Comparison of ENCODE assay signal across 19 cellular contexts in the genomic region with DNA sequence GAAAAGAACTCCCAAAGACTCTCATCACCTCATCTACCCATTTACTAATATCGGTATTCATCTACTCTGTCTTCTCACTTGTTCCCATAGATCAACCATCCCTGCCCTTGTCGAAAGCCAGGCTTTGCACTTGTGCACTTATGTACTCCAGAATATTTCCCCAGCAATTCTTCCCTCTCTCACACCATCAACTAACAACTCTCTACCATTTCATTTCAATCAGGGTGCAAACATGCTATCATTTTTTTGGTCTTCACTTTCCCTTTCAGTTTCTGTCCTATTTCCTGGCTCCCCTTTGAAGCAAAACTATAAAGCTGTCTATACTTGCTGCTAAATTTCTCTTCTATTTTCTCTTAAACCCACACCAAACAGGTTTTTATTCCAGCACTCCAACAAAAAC. TPM values are rescaled to one million over a fixed set of nuclear protein-coding genes. Genes with fewer than 3 reads are reported as not detected.
DNase-seq lines count a peak whose midpoint lies in the region; ATAC-seq, FAIRE-seq and TF ChIP-seq lines count a peak whose summit lies in the region.
"Had no signal": no experiment of that assay in that cellular context is flagged by ENCODE, and none has a peak within 500 bp of the region (broad histone marks: within the 10 kb centered on the region; RNA-seq: fewer than 3 reads in every experiment).

No MANE protein-coding gene starts in this region.

- H3K9me3 ChIP-seq in DND-41 (ENCODE audit: insufficient read depth, low read length, severe bottlenecking) (no peaks in the 10 kb centered on the region), HepG2 (ENCODE audit: low read length) (no peaks in the 10 kb centered on the region)
- H3K9me3 ChIP-seq in naive thymus-derived CD4-positive, alpha-beta T cell (ENCODE audit: control insufficient read depth in 2 of 3, low read length in 3 of 3): no peaks in the 10 kb centered on the region
- H3K9me3 ChIP-seq: Peyer's patch had no signal

- no peak for TF ChIP-seq POLR2A in HepG2 (IDR thresholded peaks at IDR 0.05; ENCODE audit: insufficient read depth in 1 of 2, low read depth in 2 of 2, low read length in 2 of 2)

- DNase-seq in activated CD4-positive, alpha-beta T cell treated with anti-CD3 and anti-CD28 coated beads for 36 hours: no peak
- DNase-seq in activated CD4-positive, alpha-beta T cell treated with anti-CD3 and anti-CD28 coated beads, Interleukin-2, amount 50 U/mL, for 48 hours: no peak
- DNase-seq in DND-41: peak; percentile 17
- no peak for DNase-seq in activated CD8-positive, alpha-beta T cell treated with anti-CD3 and anti-CD28 coated beads for 36 hours
- DNase-seq in naive thymus-derived CD4-positive, alpha-beta T cell: peak in 7 of 9 donors; percentile 24 to 49 (median 43)
- no peak for DNase-seq in NCI-H2171 (lab: John Stamatoyannopoulos, UW)
- DNase-seq in HepG2 (ENCODE audit: low spot score): no peak
- no peak for DNase-seq in GM13977 (ENCODE audit: low spot score)
- DNase-seq: GM23248, HCEC 1CT, KG1, NCI-H1417, NCI-H1930, NCI-H526, Peyer's patch had no signal

- FAIRE-seq in HepG2 (lab: Jason Lieb, UNC): no peak
- FAIRE-seq: G401.6 had no signal

- peak overlapping the region; percentile 65 for H3K27ac ChIP-seq in DND-41 (ENCODE audit: low read length)
- H3K27ac ChIP-seq in naive thymus-derived CD4-positive, alpha-beta T cell (ENCODE audit: low read depth, low read length): peak overlapping the region; percentile 52
- H3K27ac ChIP-seq in HepG2 (ENCODE audit: extremely low read length, insufficient read depth, low read length): no peak overlapping the region
- H3K27ac ChIP-seq: 22Rv1, GM23248, Peyer's patch had no signal

- H3K4me1 ChIP-seq in DND-41 (ENCODE audit: insufficient read depth, low read length) (peaks cover 21% of the 10 kb centered on the region), HepG2 (ENCODE audit: insufficient read depth, low read length) (peaks cover 20% of the 10 kb centered on the region)
- H3K4me1 ChIP-seq in naive thymus-derived CD4-positive, alpha-beta T cell (ENCODE audit: control insufficient read depth in 2 of 2, insufficient read depth in 2 of 2, low read length in 2 of 2): peaks cover 13 to 56% of the 10 kb centered on the region in 2 donors
- H3K4me1 ChIP-seq: Peyer's patch had no signal

- H3K27me3 ChIP-seq in DND-41 (ENCODE audit: insufficient read depth, low read length, poor library complexity) (no peaks in the 10 kb centered on the region), HepG2 (ENCODE audit: control insufficient read depth in 1 of 2, insufficient read depth in 2 of 2, low read length in 2 of 2) (no peaks in the 10 kb centered on the region)
- no peaks in the 10 kb centered on the region for H3K27me3 ChIP-seq in naive thymus-derived CD4-positive, alpha-beta T cell (ENCODE audit: control insufficient read depth in 2 of 2, insufficient read depth in 2 of 2, low read length in 2 of 2)
- H3K27me3 ChIP-seq: Peyer's patch had no signal

- H3K4me3 Mint-ChIP-seq in activated CD4-positive, alpha-beta T cell treated with anti-CD3 and anti-CD28 coated beads for 36 hours: no peak overlapping the region
- H3K4me3 Mint-ChIP-seq in activated CD8-positive, alpha-beta T cell treated with anti-CD3 and anti-CD28 coated beads for 36 hours: no peak overlapping the region
- no peak overlapping the region for H3K4me3 Mint-ChIP-seq in naive thymus-derived CD4-positive, alpha-beta T cell

- no peak for TF ChIP-seq RAD21 in HepG2 (CRISPR knock-in tag; IDR thresholded peaks at IDR 0.05)

- in situ Hi-C loops in HepG2 (cut with HindIII; ENCODE audit: extremely low pct_ligation_motif_present, low pct_unique_long_range_greater_than_20kb) (loop anchor here (10.0 kb wide), 1 partner anchor 298 kb away; no protein-coding TSS in a partner anchor), GM13977 (cut with MboI; ENCODE audit: low pct_unique_long_range_greater_than_20kb, low sequenced_read_pairs, unreplicated experiment) (no loop called here)

- WGBS in HepG2 (ENCODE audit: low lambda C conversion rate): 61% methylated on average over 2 of the region's 2 CpGs

- H3K4me2 ChIP-seq in DND-41 (ENCODE audit: insufficient read depth, low read length) (peak overlapping the region; percentile 55), HepG2 (ENCODE audit: low read depth, low read length) (no peak overlapping the region)

- H3K4me1 Mint-ChIP-seq in activated CD4-positive, alpha-beta T cell treated with anti-CD3 and anti-CD28 coated beads for 36 hours: peaks cover 15% of the 10 kb centered on the region
- peaks cover 27% of the 10 kb centered on the region for H3K4me1 Mint-ChIP-seq in activated CD8-positive, alpha-beta T cell treated with anti-CD3 and anti-CD28 coated beads for 36 hours (ENCODE audit: low read depth)
- H3K4me1 Mint-ChIP-seq in naive thymus-derived CD4-positive, alpha-beta T cell: peaks cover 10 to 27% (median 22%) of the 10 kb centered on the region in 7 donors

- no peaks in the 10 kb centered on the region for H3K36me3 ChIP-seq in DND-41 (ENCODE audit: insufficient read depth, low read length)
- H3K36me3 ChIP-seq in naive thymus-derived CD4-positive, alpha-beta T cell (ENCODE audit: control insufficient read depth in 2 of 3, insufficient read depth in 3 of 3, low read length in 3 of 3): no peaks in the 10 kb centered on the region
- no peaks in the 10 kb centered on the region for H3K36me3 ChIP-seq in HepG2 (replicated peaks in 1 of 2; ENCODE audit: control insufficient read depth in 1 of 2, insufficient read depth in 2 of 2, low read length in 2 of 2)
- H3K36me3 ChIP-seq: Peyer's patch had no signal

- H3K9ac ChIP-seq in DND-41 (ENCODE audit: low read depth, low read length) (peak overlapping the region; percentile 46), HepG2 (ENCODE audit: insufficient read depth, low read depth, low read length) (no peak overlapping the region)
- H3K9ac ChIP-seq: GM23248 had no signal

- peak overlapping the region; percentile 71 for H2AFZ ChIP-seq in DND-41 (ENCODE audit: low read depth, low read length)
- no peak overlapping the region for H2AFZ ChIP-seq in HepG2 (ENCODE audit: low read length)
- H2AFZ ChIP-seq: GM23248 had no signal

- no peak overlapping the region for H3K27ac Mint-ChIP-seq in activated CD4-positive, alpha-beta T cell treated with anti-CD3 and anti-CD28 coated beads for 36 hours
- no peak overlapping the region for H3K27ac Mint-ChIP-seq in activated CD8-positive, alpha-beta T cell treated with anti-CD3 and anti-CD28 coated beads for 36 hours
- H3K27ac Mint-ChIP-seq in naive thymus-derived CD4-positive, alpha-beta T cell: no peak overlapping the region

- H3K27me3 Mint-ChIP-seq in activated CD4-positive, alpha-beta T cell treated with anti-CD3 and anti-CD28 coated beads for 36 hours: no peaks in the 10 kb centered on the region
- no peaks in the 10 kb centered on the region for H3K27me3 Mint-ChIP-seq in activated CD8-positive, alpha-beta T cell treated with anti-CD3 and anti-CD28 coated beads for 36 hours
- no peaks in the 10 kb centered on the region for H3K27me3 Mint-ChIP-seq in naive thymus-derived CD4-positive, alpha-beta T cell

- TF ChIP-seq EP300 in HepG2 (IDR thresholded peaks at IDR 0.05; ENCODE audit: low read depth in 2 of 2, low read length in 2 of 2) (no peak), HepG2 (CRISPR knock-in tag; IDR thresholded peaks at IDR 0.05; ENCODE audit: borderline replicate concordance) (no peak)

- TF ChIP-seq CTCF in DND-41 (IDR thresholded peaks at IDR 0.05; ENCODE audit: borderline replicate concordance, extremely low read depth, low read length, poor library complexity, severe bottlenecking) (no peak), HepG2 (CRISPR knock-in tag; IDR thresholded peaks at IDR 0.05) (no peak), GM13977 (IDR thresholded peaks at IDR 0.05; ENCODE audit: extremely low read depth, insufficient read depth, missing control alignments) (no peak)
- no peak for TF ChIP-seq CTCF in activated CD8-positive, alpha-beta T cell treated with anti-CD3 and anti-CD28 coated beads for 36 hours (IDR thresholded peaks at IDR 0.05)

- CTCF ChIA-PET in activated CD4-positive, alpha-beta T cell treated with anti-CD3 and anti-CD28 coated beads for 36 hours (lab: Charles Lee): interaction anchor here (0.6 to 3.0 kb wide), 6 partner anchors 10 to 425 kb away, joined by 3 to 11 read pairs (median 5); no protein-coding TSS in a partner anchor
- CTCF ChIA-PET in activated CD8-positive, alpha-beta T cell treated with anti-CD3 and anti-CD28 coated beads for 36 hours (lab: Charles Lee): interaction anchor here (1.1 to 8.9 kb wide), 5 partner anchors 11 to 686 kb away, joined by 3 to 90 read pairs (median 40); a partner anchor contains a TSS
- CTCF ChIA-PET in naive thymus-derived CD4-positive, alpha-beta T cell (lab: Charles Lee): interaction anchor here (0.5 to 5.3 kb wide), 11 partner anchors 10 to 425 kb away, joined by 3 to 37 read pairs (median 5); no protein-coding TSS in a partner anchor
- CTCF ChIA-PET in HepG2 (lab: Yijun Ruan, JAX; ENCODE audit: low intra/inter-chr PET ratio, low total read pairs): no interaction called here

- H3K4me3 ChIP-seq in DND-41 (ENCODE audit: low read depth in 1 of 2, low read length in 2 of 2): peak overlapping the region in 1 of 2 experiments; percentile 43; a peak in 2 of 4 replicates
- H3K4me3 ChIP-seq in naive thymus-derived CD4-positive, alpha-beta T cell (ENCODE audit: low read length): peak overlapping the region; percentile 15
- H3K4me3 ChIP-seq in HepG2 (replicated peaks in 1 of 3; ENCODE audit: insufficient read depth in 1 of 3, low read depth in 2 of 3, low read length in 3 of 3): no peak overlapping the region
- H3K4me3 ChIP-seq: GM23248, Peyer's patch had no signal

- H3K79me2 ChIP-seq in DND-41 (ENCODE audit: insufficient read depth, low read length) (no peaks in the 10 kb centered on the region; the same call in 1 of the 2 replicates), HepG2 (ENCODE audit: insufficient read depth, low read length) (no peaks in the 10 kb centered on the region)

- POLR2A ChIA-PET in activated CD4-positive, alpha-beta T cell treated with anti-CD3 and anti-CD28 coated beads for 36 hours (lab: Charles Lee): interaction anchor here (0.7 kb wide), 1 partner anchor 69 kb away, joined by 3 read pairs; no protein-coding TSS in a partner anchor
- POLR2A ChIA-PET in activated CD8-positive, alpha-beta T cell treated with anti-CD3 and anti-CD28 coated beads for 36 hours (lab: Charles Lee): no interaction called here
- POLR2A ChIA-PET in naive thymus-derived CD4-positive, alpha-beta T cell (lab: Charles Lee): interaction anchor here (0.6 to 2.0 kb wide), 4 partner anchors 9 to 179 kb away, joined by 3 to 26 read pairs (median 4); a partner anchor contains a TSS
- POLR2A ChIA-PET in HepG2 (lab: Yijun Ruan, JAX): no interaction called here

- ATAC-seq in activated CD4-positive, alpha-beta T cell treated with anti-CD3 and anti-CD28 coated beads for 36 hours: peak; percentile 30
- ATAC-seq in DND-41 (ENCODE audit: insufficient read depth, low read depth): peak; percentile 82
- peak; percentile 54 for ATAC-seq in activated CD8-positive, alpha-beta T cell treated with anti-CD3 and anti-CD28 coated beads for 36 hours
- peak; percentile 39 for ATAC-seq in naive thymus-derived CD4-positive, alpha-beta T cell
- ATAC-seq in HepG2: no peak

- BruUV-seq in HepG2 (replicated peaks; lab: Mats Ljungman, UMichigan): no TSS peak

- H4K20me1 ChIP-seq in DND-41 (ENCODE audit: insufficient read depth, low read length): no peaks in the 10 kb centered on the region
- no peaks in the 10 kb centered on the region for H4K20me1 ChIP-seq in HepG2 (ENCODE audit: insufficient read depth, low read length)

- intact Hi-C loops in activated CD4-positive, alpha-beta T cell treated with anti-CD3 and anti-CD28 coated beads for 36 hours (cut with DNase I, micrococcal nuclease): loop anchor here (10.0 kb wide), 2 partner anchors 622 to 782 kb away; no protein-coding TSS in a partner anchor
- intact Hi-C loops in activated CD8-positive, alpha-beta T cell treated with anti-CD3 and anti-CD28 coated beads for 36 hours (cut with micrococcal nuclease): no loop called here
- intact Hi-C loops in naive thymus-derived CD4-positive, alpha-beta T cell (cut with micrococcal nuclease): loop anchor here (1.0 to 10.0 kb wide), 6 partner anchors 28 to 1005 kb away; a partner anchor contains a TSS
- intact Hi-C loops in HepG2 (cut with micrococcal nuclease; ENCODE audit: unreplicated experiment): no loop called here

- H3K9me3 Mint-ChIP-seq in activated CD4-positive, alpha-beta T cell treated with anti-CD3 and anti-CD28 coated beads for 36 hours (ENCODE audit: low read depth): no peaks in the 10 kb centered on the region
- no peaks in the 10 kb centered on the region for H3K9me3 Mint-ChIP-seq in activated CD8-positive, alpha-beta T cell treated with anti-CD3 and anti-CD28 coated beads for 36 hours
- no peaks in the 10 kb centered on the region for H3K9me3 Mint-ChIP-seq in naive thymus-derived CD4-positive, alpha-beta T cell

- H3K36me3 Mint-ChIP-seq in activated CD4-positive, alpha-beta T cell treated with anti-CD3 and anti-CD28 coated beads for 36 hours (ENCODE audit: low read depth): no peaks in the 10 kb centered on the region
- H3K36me3 Mint-ChIP-seq in activated CD8-positive, alpha-beta T cell treated with anti-CD3 and anti-CD28 coated beads for 36 hours (ENCODE audit: low read depth): no peaks in the 10 kb centered on the region
- peaks cover 0 to 4% (median 0%) of the 10 kb centered on the region in 5 donors for H3K36me3 Mint-ChIP-seq in naive thymus-derived CD4-positive, alpha-beta T cell

RNA-seq across cellular contexts. Expression of a gene that starts 6.7 kb away (rescaled TPM):
- not detected for total RNA-seq in activated CD4-positive, alpha-beta T cell treated with anti-CD3 and anti-CD28 coated beads for 36 hours
- total RNA-seq in activated CD8-positive, alpha-beta T cell treated with anti-CD3 and anti-CD28 coated beads for 36 hours: not detected
- total RNA-seq in naive thymus-derived CD4-positive, alpha-beta T cell: under 1 TPM in 1 of 5 experiments, not detected in 4; 0.86 TPM
- polyA plus RNA-seq in naive thymus-derived CD4-positive, alpha-beta T cell: not detected
- total RNA-seq in HepG2 (2016; rRNA removed; fragmentation: Illumina TruSeq; extraction: Trizol): 0.15 TPM in 1 of 2 replicates, not detected in the other
- not detected in 2 replicates for total RNA-seq in HepG2 (2016; cell fraction: cytosol; rRNA removed; fragmentation: Illumina TruSeq; extraction: Trizol; ENCODE audit: low read depth)
- total RNA-seq in HepG2 (2016; cell fraction: insoluble cytoplasmic fraction; rRNA removed; fragmentation: Illumina TruSeq; extraction: Trizol): 0.63 TPM in 1 of 2 replicates, not detected in the other
- total RNA-seq in HepG2 (2016; cell fraction: membrane; rRNA removed; fragmentation: Illumina TruSeq; extraction: Trizol): 0.28 TPM in 1 of 2 replicates, not detected in the other
- 0.60 TPM in 1 of 2 replicates, not detected in the other for total RNA-seq in HepG2 (2016; cell fraction: nucleus; rRNA removed; fragmentation: Illumina TruSeq; extraction: Trizol)
- 0.44 and 0.45 TPM in 2 replicates for polyA plus RNA-seq in HepG2 (2011; rRNA removed)
- 0.12 and 0.28 TPM in 2 replicates for polyA plus RNA-seq in HepG2 (2011; cell fraction: cytosol; rRNA removed)
- not detected in 2 replicates for polyA plus RNA-seq in HepG2 (2011; cell fraction: nucleus; rRNA removed)
- polyA plus RNA-seq in HepG2 (2012): 0.49 and 0.71 TPM in 2 replicates
- not detected in 2 replicates for polyA plus RNA-seq in HepG2 (2016; cell fraction: cytosol; fragmentation: Illumina TruSeq; extraction: Trizol; ENCODE audit: low read depth)
- not detected in 2 replicates for polyA plus RNA-seq in HepG2 (2016; cell fraction: insoluble cytoplasmic fraction; fragmentation: Illumina TruSeq; extraction: Trizol; ENCODE audit: low read depth)
- 0.23 and 0.43 TPM in 2 replicates for polyA plus RNA-seq in HepG2 (2016; cell fraction: membrane; fragmentation: Illumina TruSeq; extraction: Trizol; ENCODE audit: low read depth)
- not detected in 2 replicates for polyA plus RNA-seq in HepG2 (2016; cell fraction: nucleus; fragmentation: Illumina TruSeq; extraction: Trizol; ENCODE audit: insufficient read depth, low read depth)
- not detected in 2 replicates for polyA minus RNA-seq in HepG2 (2011; rRNA and poly(A)+ RNA removed; ENCODE audit: low replicate concordance)
- not detected in 2 replicates for polyA minus RNA-seq in HepG2 (2011; cell fraction: cytosol; rRNA and poly(A)+ RNA removed)
- not detected in 2 replicates for polyA minus RNA-seq in HepG2 (2011; cell fraction: nucleus; rRNA and poly(A)+ RNA removed)
- total RNA-seq: GM23248, M059J, Peyer's patch had no signal
- polyA plus RNA-seq: AG04450, GM23248 had no signal

RNA-seq across cellular contexts. Expression of a gene that starts 16.7 kb away (rescaled TPM):
- total RNA-seq in activated CD4-positive, alpha-beta T cell treated with anti-CD3 and anti-CD28 coated beads for 36 hours: 10 to 100 TPM; 14.7 to 17.1 TPM
- 10 to 100 TPM; 17.8 to 19.5 TPM for total RNA-seq in activated CD8-positive, alpha-beta T cell treated with anti-CD3 and anti-CD28 coated beads for 36 hours
- 10 to 100 TPM; 21.1 to 57.4 (median 25.1) TPM for total RNA-seq in naive thymus-derived CD4-positive, alpha-beta T cell
- 100 to 1,000 TPM; 122 to 142 TPM for polyA plus RNA-seq in naive thymus-derived CD4-positive, alpha-beta T cell
- total RNA-seq in HepG2 (2016; rRNA removed; fragmentation: Illumina TruSeq; extraction: Trizol): 24.1 and 29.5 TPM in 2 replicates
- 16.3 and 18.6 TPM in 2 replicates for total RNA-seq in HepG2 (2016; cell fraction: cytosol; rRNA removed; fragmentation: Illumina TruSeq; extraction: Trizol; ENCODE audit: low read depth)
- 24.7 and 31.4 TPM in 2 replicates for total RNA-seq in HepG2 (2016; cell fraction: insoluble cytoplasmic fraction; rRNA removed; fragmentation: Illumina TruSeq; extraction: Trizol)
- total RNA-seq in HepG2 (2016; cell fraction: membrane; rRNA removed; fragmentation: Illumina TruSeq; extraction: Trizol): 28.1 and 30.5 TPM in 2 replicates
- 23.0 and 23.6 TPM in 2 replicates for total RNA-seq in HepG2 (2016; cell fraction: nucleus; rRNA removed; fragmentation: Illumina TruSeq; extraction: Trizol)
- polyA plus RNA-seq in HepG2 (2011; rRNA removed): 24.3 and 26.7 TPM in 2 replicates
- 21.8 and 31.9 TPM in 2 replicates for polyA plus RNA-seq in HepG2 (2011; cell fraction: cytosol; rRNA removed)
- 11.7 and 14.0 TPM in 2 replicates for polyA plus RNA-seq in HepG2 (2011; cell fraction: nucleus; rRNA removed)
- polyA plus RNA-seq in HepG2 (2012): 20.7 and 24.9 TPM in 2 replicates
- 12.8 and 18.8 TPM in 2 replicates for polyA plus RNA-seq in HepG2 (2016; cell fraction: cytosol; fragmentation: Illumina TruSeq; extraction: Trizol; ENCODE audit: low read depth)
- polyA plus RNA-seq in HepG2 (2016; cell fraction: insoluble cytoplasmic fraction; fragmentation: Illumina TruSeq; extraction: Trizol; ENCODE audit: low read depth): 21.8 and 22.1 TPM in 2 replicates
- 18.2 and 25.0 TPM in 2 replicates for polyA plus RNA-seq in HepG2 (2016; cell fraction: membrane; fragmentation: Illumina TruSeq; extraction: Trizol; ENCODE audit: low read depth)
- 30.3 and 30.7 TPM in 2 replicates for polyA plus RNA-seq in HepG2 (2016; cell fraction: nucleus; fragmentation: Illumina TruSeq; extraction: Trizol; ENCODE audit: insufficient read depth, low read depth)
- polyA minus RNA-seq in HepG2 (2011; rRNA and poly(A)+ RNA removed; ENCODE audit: low replicate concordance): 61.9 and 64.5 TPM in 2 replicates
- 14.4 and 14.5 TPM in 2 replicates for polyA minus RNA-seq in HepG2 (2011; cell fraction: cytosol; rRNA and poly(A)+ RNA removed)
- 11.8 and 16.7 TPM in 2 replicates for polyA minus RNA-seq in HepG2 (2011; cell fraction: nucleus; rRNA and poly(A)+ RNA removed)

Comparison
In these comparisons a context has a peak if more than half of its experiments do, and no peak if none do; other contexts are left out.
1. DNase-seq: peak in DND-41 (single experiment) and naive thymus-derived CD4-positive, alpha-beta T cell (7 of 9); none in activated CD4-positive, alpha-beta T cell treated with anti-CD3 and anti-CD28 coated beads for 36 hours (single experiment), activated CD4-positive, alpha-beta T cell treated with anti-CD3 and anti-CD28 coated beads, Interleukin-2, amount 50 U/mL, for 48 hours (0 of 2), activated CD8-positive, alpha-beta T cell treated with anti-CD3 and anti-CD28 coated beads for 36 hours (single experiment), NCI-H2171 (single experiment), HepG2 (single experiment) and GM13977 (single experiment).
2. POLR2A ChIA-PET loops: an anchor here in activated CD4-positive, alpha-beta T cell treated with anti-CD3 and anti-CD28 coated beads for 36 hours (0.7 kb wide) and naive thymus-derived CD4-positive, alpha-beta T cell (0.6 to 2.0 kb wide); none called in activated CD8-positive, alpha-beta T cell treated with anti-CD3 and anti-CD28 coated beads for 36 hours and HepG2.
3. intact Hi-C loops: an anchor here in activated CD4-positive, alpha-beta T cell treated with anti-CD3 and anti-CD28 coated beads for 36 hours (10.0 kb wide) and naive thymus-derived CD4-positive, alpha-beta T cell (1.0 to 10.0 kb wide); none called in activated CD8-positive, alpha-beta T cell treated with anti-CD3 and anti-CD28 coated beads for 36 hours and HepG2.